19 cellular contexts compared by ENCODE assay signal in the genomic region with DNA sequence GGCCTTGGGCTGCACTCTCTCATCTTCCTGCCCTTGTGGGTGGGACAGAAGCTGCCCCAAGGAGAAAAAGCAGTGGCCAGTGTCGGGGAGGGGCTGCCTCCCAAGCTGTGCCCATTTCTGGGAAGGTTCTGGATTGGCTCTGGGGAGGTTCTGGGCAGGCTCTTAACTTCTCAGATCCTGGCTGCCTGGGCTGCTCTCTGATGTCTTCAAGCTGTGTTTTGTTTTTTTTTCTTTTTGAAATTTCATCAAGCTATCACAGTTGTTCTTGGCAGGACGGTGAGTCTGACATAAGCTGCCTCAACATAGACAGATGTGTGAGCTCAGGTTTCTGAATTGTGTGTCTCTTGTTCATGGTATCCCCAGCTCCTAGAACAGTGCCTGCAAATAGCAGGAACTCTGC.
DNase-seq lines count a peak whose midpoint lies in the region; ATAC-seq and TF ChIP-seq lines count a peak whose summit lies in the region.
"Had no signal": no experiment of that assay in that cellular context is flagged by ENCODE, and none has a peak within 500 bp of the region (broad histone marks: within the 10 kb centered on the region; RNA-seq: fewer than 3 reads in every experiment).

No MANE protein-coding gene starts in this region.

- CTCF ChIA-PET in activated CD4-positive, alpha-beta T cell treated with anti-CD3 and anti-CD28 coated beads for 36 hours (lab: Charles Lee) = no interaction called here

- ATAC-seq in GM23338 = no peak
- peak in 5 of 8 donors; percentile 42 to 65 (median 45) for ATAC-seq in heart right ventricle
- ATAC-seq in natural killer cell treated with Interleukin-12 subunit alpha and Interleukin-12 subunit beta and Interleukin-15 and Interleukin-18, amount 100 ng/mL, for 72 hours = no peak
- no peak for ATAC-seq in activated CD4-positive, alpha-beta T cell treated with anti-CD3 and anti-CD28 coated beads for 36 hours

- intact Hi-C loops in heart right ventricle (cut with DNase I) (no loop called here), posterior vena cava (cut with DNase I) (no loop called here)
- intact Hi-C loops in activated CD4-positive, alpha-beta T cell treated with anti-CD3 and anti-CD28 coated beads for 36 hours (cut with DNase I, micrococcal nuclease) = no loop called here

- H3K27ac ChIP-seq in GM23338 (ENCODE audit: low read depth) = no peak overlapping the region
- H3K27ac ChIP-seq in heart right ventricle = no peak overlapping the region
- H3K27ac ChIP-seq: BLaER1, HL-60, SK-N-MC had no signal

- no peak overlapping the region for H2AFZ ChIP-seq in GM23338

- WGBS in heart right ventricle, 2 donors = 43 to 53% methylated on average over 2 of the region's 2 CpGs

- peaks cover 2% of the 10 kb centered on the region for H3K27me3 Mint-ChIP-seq in GM23338 (ENCODE audit: insufficient read depth, low read depth, poor library complexity)
- peaks cover 5 to 27% of the 10 kb centered on the region in 2 donors for H3K27me3 Mint-ChIP-seq in natural killer cell treated with Interleukin-12 subunit alpha and Interleukin-12 subunit beta and Interleukin-15 and Interleukin-18, amount 100 ng/mL, for 72 hours
- H3K27me3 Mint-ChIP-seq in activated CD4-positive, alpha-beta T cell treated with anti-CD3 and anti-CD28 coated beads for 36 hours = peaks cover 6% of the 10 kb centered on the region

- H3K4me3 ChIP-seq in GM23338 (no peak overlapping the region), heart right ventricle (no peak overlapping the region)
- H3K4me3 ChIP-seq: BLaER1, HAP-1, SK-N-MC had no signal

- H3K9me3 Mint-ChIP-seq in GM23338 = peaks cover 18% of the 10 kb centered on the region
- peaks cover 3% of the 10 kb centered on the region for H3K9me3 Mint-ChIP-seq in natural killer cell treated with Interleukin-12 subunit alpha and Interleukin-12 subunit beta and Interleukin-15 and Interleukin-18, amount 100 ng/mL, for 72 hours
- no peaks in the 10 kb centered on the region for H3K9me3 Mint-ChIP-seq in activated CD4-positive, alpha-beta T cell treated with anti-CD3 and anti-CD28 coated beads for 36 hours (ENCODE audit: low read depth)

- no peaks in the 10 kb centered on the region for H3F3A ChIP-seq in GM23338 (replicated peaks; ENCODE audit: low read depth)

- H3K27me3 ChIP-seq in GM23338 (ENCODE audit: insufficient read depth) = no peaks in the 10 kb centered on the region
- peaks cover 0 to 24% (median 7%) of the 10 kb centered on the region in 7 donors for H3K27me3 ChIP-seq in heart right ventricle

- no peaks in the 10 kb centered on the region for H4K20me1 ChIP-seq in GM23338 (replicated peaks; ENCODE audit: insufficient read depth)
- H4K20me1 ChIP-seq: BLaER1 had no signal

- H3K79me2 ChIP-seq in GM23338 (replicated peaks; ENCODE audit: insufficient read depth) = no peaks in the 10 kb centered on the region

- H3K36me3 ChIP-seq in GM23338 (ENCODE audit: insufficient read depth) (no peaks in the 10 kb centered on the region; the same call in 1 of the 2 replicates), heart right ventricle (no peaks in the 10 kb centered on the region)
- H3K36me3 ChIP-seq: BLaER1, HAP-1 had no signal

- no peak overlapping the region; the same call in 2 of the 3 replicates for H3K4me3 Mint-ChIP-seq in GM23338
- H3K4me3 Mint-ChIP-seq in natural killer cell treated with Interleukin-12 subunit alpha and Interleukin-12 subunit beta and Interleukin-15 and Interleukin-18, amount 100 ng/mL, for 72 hours = no peak overlapping the region
- H3K4me3 Mint-ChIP-seq in activated CD4-positive, alpha-beta T cell treated with anti-CD3 and anti-CD28 coated beads for 36 hours = no peak overlapping the region
- H3K4me3 Mint-ChIP-seq: CD4-positive, alpha-beta memory T cell had no signal

- H3K27ac Mint-ChIP-seq in GM23338 = peak overlapping the region; percentile 91; the same call in 1 of the 2 replicates
- H3K27ac Mint-ChIP-seq in natural killer cell treated with Interleukin-12 subunit alpha and Interleukin-12 subunit beta and Interleukin-15 and Interleukin-18, amount 100 ng/mL, for 72 hours = no peak overlapping the region
- H3K27ac Mint-ChIP-seq in activated CD4-positive, alpha-beta T cell treated with anti-CD3 and anti-CD28 coated beads for 36 hours = no peak overlapping the region
- H3K27ac Mint-ChIP-seq: CD4-positive, alpha-beta memory T cell had no signal

- no peaks in the 10 kb centered on the region for H3K4me1 ChIP-seq in GM23338 (ENCODE audit: insufficient read depth)
- H3K4me1 ChIP-seq in heart right ventricle = no peaks in the 10 kb centered on the region
- H3K4me1 ChIP-seq: HAP-1 had no signal

- no peak overlapping the region for H3K4me2 ChIP-seq in GM23338
- H3K4me2 ChIP-seq: BLaER1 had no signal

- TF ChIP-seq CTCF in GM23338 (conservative IDR thresholded peaks at IDR 0.05; ENCODE audit: low read depth in 2 of 2) (no peak), heart right ventricle (IDR thresholded peaks at IDR 0.05) (no peak)

- H3K9me2 ChIP-seq in GM23338 (ENCODE audit: insufficient read depth) = no peaks in the 10 kb centered on the region

- peaks cover 20% of the 10 kb centered on the region for H3K36me3 Mint-ChIP-seq in GM23338 (ENCODE audit: low read depth)
- no peaks in the 10 kb centered on the region for H3K36me3 Mint-ChIP-seq in natural killer cell treated with Interleukin-12 subunit alpha and Interleukin-12 subunit beta and Interleukin-15 and Interleukin-18, amount 100 ng/mL, for 72 hours
- no peaks in the 10 kb centered on the region for H3K36me3 Mint-ChIP-seq in activated CD4-positive, alpha-beta T cell treated with anti-CD3 and anti-CD28 coated beads for 36 hours (ENCODE audit: low read depth)
- H3K36me3 Mint-ChIP-seq: CD4-positive, alpha-beta memory T cell had no signal

- peaks cover 0 to 7% (median 0%) of the 10 kb centered on the region in 11 donors for H3K9me3 ChIP-seq in heart right ventricle
- H3K9me3 ChIP-seq: BLaER1, HAP-1 had no signal

- H3K4me1 Mint-ChIP-seq in GM23338 = peaks cover 15% of the 10 kb centered on the region
- no peaks in the 10 kb centered on the region for H3K4me1 Mint-ChIP-seq in natural killer cell treated with Interleukin-12 subunit alpha and Interleukin-12 subunit beta and Interleukin-15 and Interleukin-18, amount 100 ng/mL, for 72 hours (ENCODE audit: low read depth in 2 of 2)
- no peaks in the 10 kb centered on the region for H3K4me1 Mint-ChIP-seq in activated CD4-positive, alpha-beta T cell treated with anti-CD3 and anti-CD28 coated beads for 36 hours
- H3K4me1 Mint-ChIP-seq: CD4-positive, alpha-beta memory T cell had no signal

- POLR2A ChIA-PET in activated CD4-positive, alpha-beta T cell treated with anti-CD3 and anti-CD28 coated beads for 36 hours (lab: Charles Lee) = no interaction called here

- DNase-seq in GM23338 (ENCODE audit: low spot score) = no peak
- DNase-seq in NCI-H2171 (lab: John Stamatoyannopoulos, UW) = peak; percentile 72
- no peak for DNase-seq in heart right ventricle
- DNase-seq in posterior vena cava (ENCODE audit: low spot score) = peak; percentile 41
- DNase-seq in natural killer cell treated with Interleukin-12 subunit alpha and Interleukin-12 subunit beta and Interleukin-15 and Interleukin-18, amount 100 ng/mL, for 72 hours (ENCODE audit: low spot score) = no peak
- DNase-seq in activated CD4-positive, alpha-beta T cell treated with anti-CD3 and anti-CD28 coated beads for 36 hours = no peak
- DNase-seq in kidney tubule cell (ENCODE audit: low spot score) = no peak
- DNase-seq: CD4-positive, alpha-beta memory T cell; DMS79; IMR-90; NCI-H1092; NCI-H2029 treated with DMSO at 0.1 percent for 48 hours; NCI-H446 treated with DMSO at 0.1 percent for 48 hours; NCI-H69; SHP77 had no signal

TF ChIP-seq in GM23338, 12 proteins besides CTCF, POLR2A, EP300 and RAD21:
- TF ChIP-seq ZNF114 (CRISPR knock-in tag; IDR thresholded peaks at IDR 0.05) (no peak), STAT1 (IDR thresholded peaks at IDR 0.05; ENCODE audit: unreplicated experiment) (no peak), POLR2AphosphoS5 (IDR thresholded peaks at IDR 0.05; ENCODE audit: low read depth) (no peak), CREB1 (CRISPR knock-in tag; IDR thresholded peaks at IDR 0.05; ENCODE audit: low read depth) (no peak), EZH2phosphoT487 (IDR thresholded peaks at IDR 0.05; ENCODE audit: unreplicated experiment) (no peak)
- TF ChIP-seq, protein P1, sequence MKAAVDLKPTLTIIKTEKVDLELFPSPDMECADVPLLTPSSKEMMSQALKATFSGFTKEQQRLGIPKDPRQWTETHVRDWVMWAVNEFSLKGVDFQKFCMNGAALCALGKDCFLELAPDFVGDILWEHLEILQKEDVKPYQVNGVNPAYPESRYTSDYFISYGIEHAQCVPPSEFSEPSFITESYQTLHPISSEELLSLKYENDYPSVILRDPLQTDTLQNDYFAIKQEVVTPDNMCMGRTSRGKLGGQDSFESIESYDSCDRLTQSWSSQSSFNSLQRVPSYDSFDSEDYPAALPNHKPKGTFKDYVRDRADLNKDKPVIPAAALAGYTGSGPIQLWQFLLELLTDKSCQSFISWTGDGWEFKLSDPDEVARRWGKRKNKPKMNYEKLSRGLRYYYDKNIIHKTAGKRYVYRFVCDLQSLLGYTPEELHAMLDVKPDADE (IDR thresholded peaks at IDR 0.05) = no peak
TF ChIP-seq in GM23338: peak in this region for 0.

Comparison
In these comparisons a context has a peak if more than half of its experiments do, and no peak if none do; other contexts are left out.
1. ATAC-seq: peak in heart right ventricle (5 of 8); none in GM23338 (single experiment), natural killer cell treated with Interleukin-12 subunit alpha and Interleukin-12 subunit beta and Interleukin-15 and Interleukin-18, amount 100 ng/mL, for 72 hours (0 of 2) and activated CD4-positive, alpha-beta T cell treated with anti-CD3 and anti-CD28 coated beads for 36 hours (single experiment).
2. DNase-seq: peak in NCI-H2171 (single experiment) and posterior vena cava (single experiment); none in GM23338 (single experiment), heart right ventricle (0 of 2), natural killer cell treated with Interleukin-12 subunit alpha and Interleukin-12 subunit beta and Interleukin-15 and Interleukin-18, amount 100 ng/mL, for 72 hours (single experiment), activated CD4-positive, alpha-beta T cell treated with anti-CD3 and anti-CD28 coated beads for 36 hours (single experiment) and kidney tubule cell (single experiment).